In the genomic region with DNA sequence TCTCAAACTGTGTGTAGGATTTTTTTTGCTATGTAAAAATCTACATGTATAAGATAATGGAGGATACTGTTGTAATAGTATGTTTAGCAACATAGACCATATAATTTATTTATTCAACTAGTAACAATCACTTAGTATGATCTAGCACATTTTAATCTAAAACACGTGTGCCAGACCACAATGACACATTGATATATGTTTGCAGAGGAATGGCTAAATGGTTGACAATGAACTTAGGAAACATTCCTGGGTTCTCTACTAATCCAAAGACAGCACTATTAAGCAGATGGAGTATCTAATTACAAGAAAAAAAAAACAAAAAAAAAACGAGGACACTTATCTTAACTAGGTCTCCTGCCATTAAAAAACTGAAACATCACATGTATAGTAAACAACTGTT, we compare ENCODE assay signal across 19 cellular contexts.
A peak's percentile ranks its signal among the peaks of the same experiment; 100 is the strongest.
DNase-seq lines count a peak whose midpoint lies in the region; ATAC-seq and TF ChIP-seq lines count a peak whose summit lies in the region.
"Had no signal": no experiment of that assay in that cellular context is flagged by ENCODE, and none has a peak within 500 bp of the region (broad histone marks: within the 10 kb centered on the region; RNA-seq: fewer than 3 reads in every experiment).

No MANE protein-coding gene starts in this region.

- TF ChIP-seq POLR2A in adrenal gland (IDR thresholded peaks at IDR 0.05) = no peak

- intact Hi-C loops in adrenal gland (cut with DNase I) = no loop called here

- DNase-seq in EH (ENCODE audit: low read depth) (peak; percentile 92), OCI-M1 (lab: John Stamatoyannopoulos, UW) (peak; percentile 9), choroid plexus epithelial cell (ENCODE audit: low read depth) (peak; percentile 42), myocyte (ENCODE audit: low read depth) (peak; percentile 33), SW480 (ENCODE audit: low spot score) (no peak), adrenal gland (no peak), immature natural killer cell (no peak)
- DNase-seq: activated B cell treated with CpG ODN at 0.5 μM for 24 hours, amygdala, H7, kidney glomerular epithelial cell, NCI-H1436 treated with DMSO at 0.1 percent for 48 hours, testis had no signal

- no peaks in the 10 kb centered on the region for H3K4me1 ChIP-seq in adrenal gland (replicated peaks in 1 of 2)
- H3K4me1 ChIP-seq: testis had no signal

- WGBS in adrenal gland, 4 donors = 22 to 28% (median 26%) methylated on average over 2 of the region's 2 CpGs

- H3K36me3 ChIP-seq in adrenal gland (replicated peaks in 1 of 2) = no peaks in the 10 kb centered on the region

- H3K4me1 Mint-ChIP-seq in immature natural killer cell = no peaks in the 10 kb centered on the region
- H3K4me1 Mint-ChIP-seq: activated B cell treated with CpG ODN at 0.5 μM for 24 hours, nephron had no signal

- TF ChIP-seq CTCF in choroid plexus epithelial cell (conservative IDR thresholded peaks at IDR 0.05; ENCODE audit: low read depth, low read length) = no peak
- TF ChIP-seq CTCF in adrenal gland (IDR thresholded peaks at IDR 0.05) = no peak

- peaks cover 5 to 16% (median 9%) of the 10 kb centered on the region in 6 donors for H3K9me3 Mint-ChIP-seq in immature natural killer cell
- H3K9me3 Mint-ChIP-seq: activated B cell treated with CpG ODN at 0.5 μM for 24 hours had no signal

- H3K9me3 ChIP-seq in adrenal gland (replicated peaks in 1 of 3) = no peaks in the 10 kb centered on the region
- H3K9me3 ChIP-seq: testis had no signal

- H3K36me3 Mint-ChIP-seq in immature natural killer cell = no peaks in the 10 kb centered on the region

- H3K27me3 ChIP-seq in adrenal gland = no peaks in the 10 kb centered on the region
- H3K27me3 ChIP-seq: hepatocyte, testis had no signal

- ATAC-seq in GM21737 (IDR thresholded peaks at IDR 0.05; ENCODE audit: unreplicated experiment) = no peak

- no peak overlapping the region for H3K4me3 Mint-ChIP-seq in immature natural killer cell
- H3K4me3 Mint-ChIP-seq: activated B cell treated with CpG ODN at 0.5 μM for 24 hours, nephron had no signal

- H3K27ac Mint-ChIP-seq in immature natural killer cell = no peak overlapping the region
- H3K27ac Mint-ChIP-seq: activated B cell treated with CpG ODN at 0.5 μM for 24 hours, nephron, progenitor cell of endocrine pancreas had no signal

- no peaks in the 10 kb centered on the region for H3K27me3 Mint-ChIP-seq in immature natural killer cell (ENCODE audit: low read depth in 3 of 3)
- H3K27me3 Mint-ChIP-seq: activated B cell treated with CpG ODN at 0.5 μM for 24 hours, progenitor cell of endocrine pancreas had no signal

- no peak overlapping the region for H3K4me3 ChIP-seq in choroid plexus epithelial cell (ENCODE audit: low read depth, low read length)
- H3K4me3 ChIP-seq in adrenal gland = no peak overlapping the region
- H3K4me3 ChIP-seq: coronary artery, hepatocyte, testis had no signal

- H3K27ac ChIP-seq in adrenal gland = no peak overlapping the region
- H3K27ac ChIP-seq: C4-2B, coronary artery, hepatocyte, testis had no signal

Comparison
In these comparisons a context has a peak if more than half of its experiments do, and no peak if none do; other contexts are left out.
1. DNase-seq: peak in EH (single experiment), OCI-M1 (single experiment), choroid plexus epithelial cell (single experiment) and myocyte (single experiment); none in SW480 (single experiment), adrenal gland (0 of 7) and immature natural killer cell (0 of 3).